In genomic region chr13:101522607-101523006, GRCh38 we compare ENCODE assay signal across 1 cellular context.
TF ChIP-seq lines count a peak whose summit lies in the region.

No MANE protein-coding gene starts in this region.

TF ChIP-seq in SK-N-SH, 30 proteins besides CTCF, POLR2A, EP300 and RAD21 (continued from another document):
- TF ChIP-seq CHD2 (IDR thresholded peaks at IDR 0.05; ENCODE audit: low read length, partially characterized antibody) (no peak), PBX3 (IDR thresholded peaks at IDR 0.05) (no peak), FOXM1 (IDR thresholded peaks at IDR 0.05; ENCODE audit: low read depth) (no peak), NRF1 (IDR thresholded peaks at IDR 0.05; ENCODE audit: low read depth, low read length) (no peak), FOSL2 (IDR thresholded peaks at IDR 0.05; ENCODE audit: borderline replicate concordance, low read depth) (no peak), RCOR1 (IDR thresholded peaks at IDR 0.05; ENCODE audit: low read length) (no peak), GABPA (IDR thresholded peaks at IDR 0.05; ENCODE audit: low read depth) (no peak), TCF12 (IDR thresholded peaks at IDR 0.05) (no peak), POLR2AphosphoS5 (IDR thresholded peaks at IDR 0.05; ENCODE audit: low read depth, low read length) (no peak), MAX (IDR thresholded peaks at IDR 0.05; ENCODE audit: low read depth) (no peak)
